Comparison of ENCODE assay signal across 17 cellular contexts in genomic region chr7:128887169-128888038, GRCh38. TPM values are rescaled to one million over a fixed set of nuclear protein-coding genes. Genes with fewer than 3 reads are reported as not detected.
A peak's percentile ranks its signal among the peaks of the same experiment; 100 is the strongest.
DNase-seq lines count a peak whose midpoint lies in the region; ATAC-seq, FAIRE-seq and TF ChIP-seq lines count a peak whose summit lies in the region.
"Had no signal": no experiment of that assay in that cellular context is flagged by ENCODE, and none has a peak within 500 bp of the region (broad histone marks: within the 10 kb centered on the region; RNA-seq: fewer than 3 reads in every experiment).

No MANE protein-coding gene starts in this region.

- DNase-seq in Right ventricle myocardium superior (peak; percentile 17), right atrium auricular region (ENCODE audit: low spot score) (no peak), NCI-H69 (lab: John Stamatoyannopoulos, UW) (peak; percentile 27), islet precursor cell (peak; percentile 46), urothelium cell line (ENCODE audit: low spot score) (no peak), HEK293T (ENCODE audit: extremely low spot score) (no peak)
- DNase-seq in activated naive CD4-positive, alpha-beta T cell (lab: John Stamatoyannopoulos, UW): no peak
- DNase-seq: AML-193; Calu3; CD4-positive, CD25-positive, alpha-beta regulatory T cell; HCEC 1CT; KBM-7; NCI-H1436 treated with DMSO at 0.1 percent for 48 hours; NCI-H2107; NCI-H446 treated with DMSO at 0.1 percent for 48 hours; NCI-H774; SHP77 treated with DMSO at 0.1 percent for 48 hours had no signal

- no peak overlapping the region for H3K4me3 ChIP-seq in right atrium auricular region

- H3K27me3 ChIP-seq in right atrium auricular region: peaks cover 6 to 9% of the 10 kb centered on the region in 2 donors

- peak; percentile 86 for FAIRE-seq in urothelium cell line (lab: Jason Lieb, UNC)

- peaks cover 0 to 8% of the 10 kb centered on the region in 2 donors for H3K4me1 ChIP-seq in right atrium auricular region

- no peak overlapping the region for H3K27ac ChIP-seq in right atrium auricular region

- POLR2A ChIA-PET in HEK293T (lab: Yijun Ruan, JAX): no interaction called here

- intact Hi-C loops in Right ventricle myocardium superior (cut with DNase I): loop anchor here (10.0 kb wide), 1 partner anchor 413 kb away; the partner anchor contains the start of gene METTL2B

- H3K36me3 ChIP-seq in right atrium auricular region: no peaks in the 10 kb centered on the region

- no peaks in the 10 kb centered on the region for H3K9me3 ChIP-seq in right atrium auricular region

- ATAC-seq in Right ventricle myocardium superior (ENCODE audit: poor library complexity): no peak

- no peak for TF ChIP-seq CTCF in right atrium auricular region (IDR thresholded peaks at IDR 0.05)

- CTCF ChIA-PET in HEK293T (lab: Yijun Ruan, JAX): no interaction called here

TF ChIP-seq in HEK293T, 16 proteins besides CTCF, POLR2A, EP300 and RAD21:
- TF ChIP-seq ZNF384 (IDR thresholded peaks at IDR 0.05) (no peak), SP1 (IDR thresholded peaks at IDR 0.05) (no peak), HDGF (IDR thresholded peaks at IDR 0.05; ENCODE audit: borderline replicate concordance) (no peak), FOXM1 (IDR thresholded peaks at IDR 0.05; ENCODE audit: borderline replicate concordance) (no peak), L3MBTL2 (conservative IDR thresholded peaks at IDR 0.05) (no peak), FOXA1 (IDR thresholded peaks at IDR 0.05) (no peak), ELF4 (IDR thresholded peaks at IDR 0.05) (no peak), ARNT (IDR thresholded peaks at IDR 0.05) (no peak), LEF1 (IDR thresholded peaks at IDR 0.05; ENCODE audit: borderline replicate concordance) (no peak), BHLHE40 (IDR thresholded peaks at IDR 0.05; ENCODE audit: borderline replicate concordance) (no peak), CTBP1 (IDR thresholded peaks at IDR 0.05; ENCODE audit: borderline replicate concordance) (no peak), FOXK2 (IDR thresholded peaks at IDR 0.05) (no peak), NFRKB (IDR thresholded peaks at IDR 0.05) (no peak), TARDBP (IDR thresholded peaks at IDR 0.05) (no peak)
- TF ChIP-seq, protein P1, sequence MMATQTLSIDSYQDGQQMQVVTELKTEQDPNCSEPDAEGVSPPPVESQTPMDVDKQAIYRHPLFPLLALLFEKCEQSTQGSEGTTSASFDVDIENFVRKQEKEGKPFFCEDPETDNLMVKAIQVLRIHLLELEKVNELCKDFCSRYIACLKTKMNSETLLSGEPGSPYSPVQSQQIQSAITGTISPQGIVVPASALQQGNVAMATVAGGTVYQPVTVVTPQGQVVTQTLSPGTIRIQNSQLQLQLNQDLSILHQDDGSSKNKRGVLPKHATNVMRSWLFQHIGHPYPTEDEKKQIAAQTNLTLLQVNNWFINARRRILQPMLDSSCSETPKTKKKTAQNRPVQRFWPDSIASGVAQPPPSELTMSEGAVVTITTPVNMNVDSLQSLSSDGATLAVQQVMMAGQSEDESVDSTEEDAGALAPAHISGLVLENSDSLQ (IDR thresholded peaks at IDR 0.05): no peak

RNA-seq across cellular contexts. Expression of gene KCP, which starts 23.1 kb away (rescaled TPM):
- total RNA-seq in Right ventricle myocardium superior: 0.11 TPM
- total RNA-seq in right atrium auricular region: not detected

RNA-seq across cellular contexts. Expression of gene ATP6V1F, which starts 24.7 kb away (rescaled TPM):
- total RNA-seq in Right ventricle myocardium superior (119 TPM), right atrium auricular region (100 to 1,000 TPM; 121 TPM)

RNA-seq across cellular contexts. Expression of gene IRF5, which starts 50.3 kb away (rescaled TPM):
- 1.9 TPM for total RNA-seq in Right ventricle myocardium superior
- total RNA-seq in right atrium auricular region: 1 to 10 TPM; 2.7 to 4.4 TPM

RNA-seq across cellular contexts. Expression of gene FLNC, which starts 57.2 kb away (rescaled TPM):
- total RNA-seq in Right ventricle myocardium superior (601 TPM), right atrium auricular region (100 to 1,000 TPM; 215 to 646 TPM)
- total RNA-seq: CD4-positive, CD25-positive, alpha-beta regulatory T cell had no signal

Comparison
In these comparisons a context has a peak if more than half of its experiments do, and no peak if none do; other contexts are left out.
1. DNase-seq: peak in Right ventricle myocardium superior (single experiment), NCI-H69 (single experiment) and islet precursor cell (single experiment); none in right atrium auricular region (single experiment), urothelium cell line (single experiment), HEK293T (single experiment) and activated naive CD4-positive, alpha-beta T cell (0 of 4).